In the genomic region with DNA sequence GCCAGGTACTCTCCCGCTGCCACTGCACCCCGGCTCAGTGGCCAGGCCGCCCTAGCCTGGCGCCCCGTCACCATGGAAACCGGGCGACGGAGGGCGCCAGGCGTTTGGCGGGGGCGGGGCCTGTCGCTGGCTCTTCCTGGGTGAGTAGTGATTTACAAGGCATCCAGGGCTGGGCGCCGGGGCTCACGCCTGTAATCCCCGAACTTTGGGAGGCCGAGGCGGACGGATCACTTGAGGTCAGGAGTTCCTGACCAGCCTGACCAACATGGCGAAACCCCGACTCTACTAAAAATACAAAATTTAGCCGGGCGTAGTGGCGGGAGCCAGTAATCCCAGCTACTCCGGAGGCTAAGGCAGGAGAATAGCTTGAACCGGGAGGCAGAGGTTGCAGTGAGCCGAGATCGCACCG, we compare ENCODE assay signal across 8 cellular contexts. TPM values are rescaled to one million over a fixed set of nuclear protein-coding genes. Genes with fewer than 3 reads are reported as not detected.
DNase-seq lines count a peak whose midpoint lies in the region; ATAC-seq and TF ChIP-seq lines count a peak whose summit lies in the region.
"Not testable (repeated sequence)": the region's sequence is repeated elsewhere in the genome, so short reads cannot be mapped to it uniquely, and the experiment has no call there.

A gene (minus strand): TSS at position 107 of the 409 bp plus-strand sequence. CDS start 116 bp downstream, outside the sequence.

- H3K4me1 Mint-ChIP-seq in natural killer cell treated with Interleukin-12 subunit alpha and Interleukin-12 subunit beta and Interleukin-15 and Interleukin-18, amount 100 ng/mL, for 72 hours (ENCODE audit: low read depth in 2 of 2): peaks cover 9 to 13% of the 10 kb centered on the region in 2 donors

- H3K36me3 ChIP-seq in Panc1 (ENCODE audit: control insufficient read depth, insufficient read depth, low read length): not testable (repeated sequence)

- peak within 1 kb of the TSS; percentile 29 to 57 for H3K4me3 ChIP-seq in Panc1 (ENCODE audit: low read depth in 2 of 2, low read length in 2 of 2)

- CTCF ChIA-PET in Panc1 (lab: Charles Lee): not testable (repeated sequence)

- not testable (repeated sequence) for H3K36me3 Mint-ChIP-seq in natural killer cell treated with Interleukin-12 subunit alpha and Interleukin-12 subunit beta and Interleukin-15 and Interleukin-18, amount 100 ng/mL, for 72 hours

- not testable (repeated sequence) for H3K9me3 Mint-ChIP-seq in natural killer cell treated with Interleukin-12 subunit alpha and Interleukin-12 subunit beta and Interleukin-15 and Interleukin-18, amount 100 ng/mL, for 72 hours

- in situ Hi-C loops in Panc1 (cut with HindIII; ENCODE audit: low pct_unique_long_range_greater_than_20kb, low sequenced_read_pairs): not testable (repeated sequence)

- DNase-seq in DMS53 (lab: John Stamatoyannopoulos, UW) (peak; percentile 72), HT1080 (ENCODE audit: low read depth) (peak; percentile 32), fibroblast of gingiva (ENCODE audit: low read depth) (peak; percentile 25)
- DNase-seq in Panc1 (ENCODE audit: low read depth, low spot score): not testable (repeated sequence)
- DNase-seq in activated T-cell treated with anti-CD3 and anti-CD28 coated beads, Interleukin-2, amount 50 U/mL, for 48 hours: peak; percentile 63 to 73
- peak; percentile 75 for DNase-seq in natural killer cell treated with Interleukin-12 subunit alpha and Interleukin-12 subunit beta and Interleukin-15 and Interleukin-18, amount 100 ng/mL, for 72 hours (ENCODE audit: low spot score)
- peak; percentile 20 for DNase-seq in stimulated activated CD8-positive, alpha-beta memory T cell treated with anti-CD3 and anti-CD28 coated beads, Interleukin-7, amount 100 ng/mL, for 24 hours (ENCODE audit: low read depth)

- not testable (repeated sequence) for H3K4me1 ChIP-seq in Panc1 (ENCODE audit: control insufficient read depth, insufficient read depth, low read length)

- H3K27ac ChIP-seq in Panc1 (ENCODE audit: low read length): peak within 1 kb of the TSS; percentile 8

- peak within 1 kb of the TSS; percentile 73 for H3K4me3 Mint-ChIP-seq in natural killer cell treated with Interleukin-12 subunit alpha and Interleukin-12 subunit beta and Interleukin-15 and Interleukin-18, amount 100 ng/mL, for 72 hours

- POLR2A ChIA-PET in Panc1 (lab: Charles Lee): not testable (repeated sequence)

- peak; percentile 93 for ATAC-seq in GM21737 (IDR thresholded peaks at IDR 0.05; ENCODE audit: unreplicated experiment)
- peak; percentile 95 for ATAC-seq in Panc1
- peak; percentile 84 to 88 for ATAC-seq in natural killer cell treated with Interleukin-12 subunit alpha and Interleukin-12 subunit beta and Interleukin-15 and Interleukin-18, amount 100 ng/mL, for 72 hours

- H3K27ac Mint-ChIP-seq in natural killer cell treated with Interleukin-12 subunit alpha and Interleukin-12 subunit beta and Interleukin-15 and Interleukin-18, amount 100 ng/mL, for 72 hours: not testable (repeated sequence)

- not testable (repeated sequence) for H3K9me3 ChIP-seq in Panc1 (ENCODE audit: control insufficient read depth, insufficient read depth, low read depth, low read length)

- not testable (repeated sequence) for H3K27me3 ChIP-seq in Panc1 (ENCODE audit: control insufficient read depth, insufficient read depth, low read length)

- peaks cover 8 to 17% of the 10 kb centered on the region in 2 donors for H3K27me3 Mint-ChIP-seq in natural killer cell treated with Interleukin-12 subunit alpha and Interleukin-12 subunit beta and Interleukin-15 and Interleukin-18, amount 100 ng/mL, for 72 hours

- TF ChIP-seq CTCF in Panc1 (IDR thresholded peaks at IDR 0.05): not testable (repeated sequence)

- intact Hi-C loops in Panc1 (cut with micrococcal nuclease; ENCODE audit: unreplicated experiment): not testable (repeated sequence)

- BruUV-seq in Panc1 (replicated peaks; lab: Mats Ljungman, UMichigan): not testable (repeated sequence)

RNA-seq across cellular contexts. Expression of the gene that starts here (rescaled TPM):
- 0.85 and 1.2 TPM in 2 replicates for total RNA-seq in HT1080 (2014; rRNA removed; shearing (Covaris generic))
- polyA plus RNA-seq in HT1080 (2015; cell fraction: cytosol; rRNA removed): 2.8 and 3.0 TPM in 2 replicates
- 5.0 and 8.2 TPM in 2 replicates for polyA plus RNA-seq in HT1080 (2015; cell fraction: nucleus; rRNA removed)
- 9.8 TPM for total RNA-seq in Panc1 (2021; ENCODE audit: unreplicated experiment)
- 15.5 TPM for polyA plus RNA-seq in Panc1 (2012; ENCODE audit: insufficient read length)
- total RNA-seq in natural killer cell treated with Interleukin-12 subunit alpha and Interleukin-12 subunit beta and Interleukin-15 and Interleukin-18, amount 100 ng/mL, for 72 hours: 1 to 10 TPM in 1 of 2 donors, under 1 TPM in 1; 0.83 to 1.7 TPM
